Comparison of ENCODE assay signal across 8 cellular contexts in the genomic region with DNA sequence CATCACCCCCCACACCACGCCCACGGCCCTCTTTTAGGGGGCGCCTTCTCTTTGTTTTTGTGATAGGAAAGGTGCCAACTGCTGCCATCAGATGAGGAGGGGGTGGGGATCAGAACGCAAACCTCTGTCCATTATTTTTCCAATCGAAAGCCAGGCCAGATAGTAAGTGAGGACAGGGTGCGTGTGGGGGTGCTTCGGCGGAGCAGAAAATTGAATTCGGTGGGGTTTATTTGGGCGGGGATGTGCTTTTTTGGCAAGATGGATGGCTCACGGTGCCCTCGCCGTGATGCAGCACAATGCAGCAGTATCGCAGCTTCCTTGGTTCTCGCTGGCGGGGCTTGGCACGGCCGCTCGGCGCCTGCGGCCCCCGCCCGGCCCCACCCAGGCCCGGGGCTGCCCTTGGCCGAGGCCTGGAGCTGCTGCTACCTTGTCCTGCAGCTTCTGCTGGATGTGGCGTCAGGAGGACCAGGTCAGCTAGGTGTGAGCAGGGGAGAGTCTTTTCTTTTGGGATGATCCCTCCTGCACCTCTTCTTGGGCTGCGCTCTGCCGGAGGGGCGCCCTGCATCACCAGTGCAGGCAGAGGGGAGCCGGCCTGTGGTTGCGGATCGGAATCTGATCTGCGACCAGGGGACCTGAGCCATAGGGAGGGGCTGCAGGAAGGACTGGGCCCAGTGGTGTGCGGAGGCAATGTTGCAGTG. TPM values are rescaled to one million over a fixed set of nuclear protein-coding genes. Genes with fewer than 3 reads are reported as not detected.
DNase-seq lines count a peak whose midpoint lies in the region; ATAC-seq, FAIRE-seq and TF ChIP-seq lines count a peak whose summit lies in the region.

No MANE protein-coding gene starts in this region.

- WGBS in A549 (ENCODE audit: missing lambda C conversion rate), result 2% methylated on average over 24 of the region's 34 CpGs
- WGBS in body of pancreas, 2 donors, result 7 to 24% methylated on average over 18 to 34 of the region's 34 CpGs
- 0 to 2% (median 1%) methylated on average over 25 to 34 of the region's 34 CpGs for WGBS in spleen, 5 donors

- H3K9me3 ChIP-seq in A549 (no peaks in the 10 kb centered on the region), body of pancreas (no peaks in the 10 kb centered on the region), spleen (no peaks in the 10 kb centered on the region)

- peak overlapping the region; percentile 90 for H3K4me3 ChIP-seq in A549
- peak overlapping the region; percentile 57 to 77 for H3K4me3 ChIP-seq in body of pancreas
- peak overlapping the region; percentile 57 to 90 (median 74) for H3K4me3 ChIP-seq in spleen

- no peaks in the 10 kb centered on the region for H3K27me3 ChIP-seq in body of pancreas
- peaks cover 0 to 67% (median 33%) of the 10 kb centered on the region in 7 donors for H3K27me3 ChIP-seq in spleen (replicated peaks in 1 of 7)

- H3K36me3 ChIP-seq in body of pancreas (replicated peaks in 1 of 2; ENCODE audit: insufficient read depth in 1 of 2, low read depth in 2 of 2) (no peaks in the 10 kb centered on the region), spleen (no peaks in the 10 kb centered on the region)

- CTCF ChIA-PET in A549 (lab: Yijun Ruan, JAX), result interaction anchor here (0.9 to 1.8 kb wide), 2 partner anchors 24 to 248 kb away, joined by 3 to 4 read pairs; no protein-coding TSS in a partner anchor

- DNase-seq in A549 (ENCODE audit: low read depth in 1 of 2, low spot score in 1 of 2) (peak; percentile 39), NCI-H748 treated with DMSO at 0.1 percent for 48 hours (lab: John Stamatoyannopoulos, UW) (peak; percentile 34), body of pancreas (peak in 3 of 4 donors; percentile 10 to 27 (median 26)), iPS-NIHi11 (ENCODE audit: low spot score) (peak; percentile 47), spleen (peak; percentile 81), NCI-H2196 treated with DMSO at 0.1 percent for 48 hours (lab: John Stamatoyannopoulos, UW; ENCODE audit: unreplicated experiment) (no peak)

- 0 out of 5 replicates have a peak, but pooled peaks of 1 of the 2 experiments have one; percentile 3 for TF ChIP-seq RAD21 in A549 (conservative IDR thresholded peaks at IDR 0.05 in 1 of 2, IDR thresholded peaks at IDR 0.05 in 1 of 2)

- peak overlapping the region; percentile 89 to 96 for H3K27ac ChIP-seq in A549
- peak overlapping the region in 3 of 4 donors; percentile 85 to 92 (median 89) for H3K27ac ChIP-seq in body of pancreas
- H3K27ac ChIP-seq in spleen, result peak overlapping the region; percentile 55 to 95 (median 90)

- H3K4me2 ChIP-seq in A549, result peak overlapping the region; percentile 87

- ATAC-seq in A549 (peak; percentile 35 to 47; a peak in 5 of 6 replicates), GM18868 (IDR thresholded peaks at IDR 0.05; ENCODE audit: unreplicated experiment) (peak; percentile 27), body of pancreas (no peak), HG03045 (IDR thresholded peaks at IDR 0.05; ENCODE audit: unreplicated experiment) (no peak)

- no peak for TF ChIP-seq EP300 in A549 (IDR thresholded peaks at IDR 0.05)

- H3K4me1 ChIP-seq in A549, result peaks cover 38% of the 10 kb centered on the region
- H3K4me1 ChIP-seq in body of pancreas, result peaks cover 29% of the 10 kb centered on the region
- H3K4me1 ChIP-seq in spleen, result peaks cover 10 to 70% (median 41%) of the 10 kb centered on the region in 6 donors

- TF ChIP-seq CTCF in A549 (IDR thresholded peaks at IDR 0.05) (no peak), body of pancreas (IDR thresholded peaks at IDR 0.05) (no peak), spleen (IDR thresholded peaks at IDR 0.05 in 8 of 11, conservative IDR thresholded peaks at IDR 0.05 in 3 of 11) (no peak)

- TF ChIP-seq POLR2A in A549 (IDR thresholded peaks at IDR 0.05; ENCODE audit: low read length) (no peak), body of pancreas (IDR thresholded peaks at IDR 0.05) (no peak), spleen (IDR thresholded peaks at IDR 0.05) (no peak)

- FAIRE-seq in A549 (lab: Jason Lieb, UNC), result no peak

- POLR2A ChIA-PET in A549 (lab: Yijun Ruan, JAX), result interaction anchor here (0.6 to 1.6 kb wide), 3 partner anchors 14 to 101 kb away, joined by 3 to 9 read pairs (median 6); no protein-coding TSS in a partner anchor

- intact Hi-C loops in body of pancreas (cut with DNase I) (no loop called here), spleen (cut with DNase I; ENCODE audit: low total_unique reads) (loop anchor here (10.0 kb wide), 1 partner anchor 253 kb away; no protein-coding TSS in a partner anchor)

TF ChIP-seq in A549, 52 proteins besides CTCF, POLR2A, EP300 and RAD21:
- TF ChIP-seq TFCP2L1 (CRISPR knock-in tag; IDR thresholded peaks at IDR 0.05), result no peak
- TF ChIP-seq NR3C1 (IDR thresholded peaks at IDR 0.05), result no peak
- TF ChIP-seq JUN (IDR thresholded peaks at IDR 0.05), result 0 out of 5 replicates have a peak, but pooled peaks of 1 of the 2 experiments have one; percentile 7
- TF ChIP-seq EHMT2 (IDR thresholded peaks at IDR 0.05; ENCODE audit: low read depth), result no peak
- TF ChIP-seq, protein P1, sequence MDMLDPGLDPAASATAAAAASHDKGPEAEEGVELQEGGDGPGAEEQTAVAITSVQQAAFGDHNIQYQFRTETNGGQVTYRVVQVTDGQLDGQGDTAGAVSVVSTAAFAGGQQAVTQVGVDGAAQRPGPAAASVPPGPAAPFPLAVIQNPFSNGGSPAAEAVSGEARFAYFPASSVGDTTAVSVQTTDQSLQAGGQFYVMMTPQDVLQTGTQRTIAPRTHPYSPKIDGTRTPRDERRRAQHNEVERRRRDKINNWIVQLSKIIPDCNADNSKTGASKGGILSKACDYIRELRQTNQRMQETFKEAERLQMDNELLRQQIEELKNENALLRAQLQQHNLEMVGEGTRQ (IDR thresholded peaks at IDR 0.05), result no peak
- TF ChIP-seq, protein P2, sequence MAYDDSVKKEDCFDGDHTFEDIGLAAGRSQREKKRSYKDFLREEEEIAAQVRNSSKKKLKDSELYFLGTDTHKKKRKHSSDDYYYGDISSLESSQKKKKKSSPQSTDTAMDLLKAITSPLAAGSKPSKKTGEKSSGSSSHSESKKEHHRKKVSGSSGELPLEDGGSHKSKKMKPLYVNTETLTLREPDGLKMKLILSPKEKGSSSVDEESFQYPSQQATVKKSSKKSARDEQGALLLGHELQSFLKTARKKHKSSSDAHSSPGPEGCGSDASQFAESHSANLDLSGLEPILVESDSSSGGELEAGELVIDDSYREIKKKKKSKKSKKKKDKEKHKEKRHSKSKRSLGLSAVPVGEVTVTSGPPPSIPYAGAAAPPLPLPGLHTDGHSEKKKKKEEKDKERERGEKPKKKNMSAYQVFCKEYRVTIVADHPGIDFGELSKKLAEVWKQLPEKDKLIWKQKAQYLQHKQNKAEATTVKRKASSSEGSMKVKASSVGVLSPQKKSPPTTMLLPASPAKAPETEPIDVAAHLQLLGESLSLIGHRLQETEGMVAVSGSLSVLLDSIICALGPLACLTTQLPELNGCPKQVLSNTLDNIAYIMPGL (CRISPR knock-in tag; IDR thresholded peaks at IDR 0.05; ENCODE audit: borderline replicate concordance), result no peak
- 0 out of 2 replicates have a peak, but pooled peaks have one; percentile 6 for TF ChIP-seq GATA3 (IDR thresholded peaks at IDR 0.05; ENCODE audit: borderline replicate concordance)
- TF ChIP-seq SREBF2 (IDR thresholded peaks at IDR 0.05), result no peak
- TF ChIP-seq, protein P3, sequence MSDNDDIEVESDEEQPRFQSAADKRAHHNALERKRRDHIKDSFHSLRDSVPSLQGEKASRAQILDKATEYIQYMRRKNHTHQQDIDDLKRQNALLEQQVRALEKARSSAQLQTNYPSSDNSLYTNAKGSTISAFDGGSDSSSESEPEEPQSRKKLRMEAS (IDR thresholded peaks at IDR 0.05), result 0 out of 2 replicates have a peak, but pooled peaks have one; percentile 11
- TF ChIP-seq ZSCAN20 (CRISPR knock-in tag; IDR thresholded peaks at IDR 0.05), result no peak

RNA-seq across cellular contexts. Expression of a gene that starts 1.3 kb away (rescaled TPM):
- polyA plus RNA-seq in A549 (2011; rRNA removed) (126 and 201 TPM in 2 replicates), A549 (2017; fragmentation: RNase III; extraction: RNeasy Plus Mini Kit Qiagen cat#74134 plus additional on column Dnase treatment) (105 to 117 TPM (median 115 TPM) in 3 replicates), spleen (10 to 100 TPM; 32.7 to 43.8 (median 41.4) TPM)
- polyA plus RNA-seq in A549 (2012; cell fraction: cytosol; rRNA removed), result 23.9 and 24.0 TPM in 2 replicates
- polyA plus RNA-seq in A549 (2012; cell fraction: nucleus; rRNA removed), result 235 and 325 TPM in 2 replicates
- 264 and 290 TPM in 2 replicates for polyA minus RNA-seq in A549 (2011; rRNA and poly(A)+ RNA removed)
- total RNA-seq in body of pancreas (100 to 1,000 TPM; 186 to 195 TPM), spleen (100 to 1,000 TPM; 223 to 352 (median 318) TPM)

Comparison
In these comparisons a context has a peak if more than half of its experiments do, and no peak if none do; other contexts are left out.
1. ATAC-seq: peak in A549 (2 of 2) and GM18868 (single experiment); none in body of pancreas (single experiment) and HG03045 (single experiment).
2. Peak in every context shown above with its lines, with median percentiles within 50 percentile points of each other: H3K27ac ChIP-seq and H3K4me3 ChIP-seq.